9 cellular contexts compared by ENCODE assay signal in the genomic region with DNA sequence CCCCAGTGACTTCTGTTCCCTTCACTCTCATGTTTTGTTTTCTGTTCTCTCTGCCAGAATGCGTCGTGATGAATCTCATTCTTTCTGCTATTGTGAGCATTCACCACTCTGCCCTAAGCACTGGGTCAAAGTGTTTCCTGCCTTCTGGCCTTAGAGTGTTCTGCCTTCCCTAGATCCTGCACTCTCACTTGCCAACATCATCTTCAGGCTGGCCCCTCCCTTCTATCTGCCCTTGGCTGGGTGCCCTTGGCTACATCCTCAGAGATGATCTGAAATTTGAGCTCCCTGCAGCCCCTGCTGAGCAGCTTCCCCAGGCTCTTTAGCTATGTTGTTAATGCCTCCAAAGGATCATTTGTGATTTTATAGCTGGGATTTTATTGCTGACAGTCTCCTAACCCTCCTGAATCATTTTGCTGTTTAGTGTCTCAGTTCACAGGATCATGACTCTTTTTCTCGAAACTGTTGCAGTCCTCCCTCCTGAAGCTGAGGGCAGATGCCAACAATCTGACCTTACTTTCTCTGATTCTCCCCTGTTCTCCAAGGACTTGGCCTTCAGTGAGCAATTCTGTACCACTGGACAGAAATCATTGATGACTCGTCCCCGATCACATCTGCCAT. TPM values are rescaled to one million over a fixed set of nuclear protein-coding genes. Genes with fewer than 3 reads are reported as not detected.
A peak's percentile ranks its signal among the peaks of the same experiment; 100 is the strongest.
DNase-seq lines count a peak whose midpoint lies in the region; ATAC-seq and TF ChIP-seq lines count a peak whose summit lies in the region.
"Had no signal": no experiment of that assay in that cellular context is flagged by ENCODE, and none has a peak within 500 bp of the region (broad histone marks: within the 10 kb centered on the region; RNA-seq: fewer than 3 reads in every experiment).

No MANE protein-coding gene starts in this region.

- H3K4me1 Mint-ChIP-seq in WTC11, result 0 out of 2 replicates have a peak, but pooled peaks cover 2% of the 10 kb centered on the region
- H3K4me1 Mint-ChIP-seq: activated naive CD4-positive, alpha-beta T cell treated with anti-CD3 and anti-CD28 coated beads, Interleukin-2, amount 50 U/mL, for 24 hours had no signal

- H3K27ac Mint-ChIP-seq in WTC11, result no peak overlapping the region
- H3K27ac Mint-ChIP-seq: activated naive CD4-positive, alpha-beta T cell treated with anti-CD3 and anti-CD28 coated beads, Interleukin-2, amount 50 U/mL, for 24 hours had no signal

- peaks cover 17% of the 10 kb centered on the region for H3K9me3 Mint-ChIP-seq in WTC11
- H3K9me3 Mint-ChIP-seq: activated naive CD4-positive, alpha-beta T cell treated with anti-CD3 and anti-CD28 coated beads, Interleukin-2, amount 50 U/mL, for 24 hours had no signal

- no peak for TF ChIP-seq CTCF in AG10803 (conservative IDR thresholded peaks at IDR 0.05; ENCODE audit: low read length)
- TF ChIP-seq CTCF in WTC11 (IDR thresholded peaks at IDR 0.05), result no peak
- TF ChIP-seq CTCF in GM13976 (IDR thresholded peaks at IDR 0.05; ENCODE audit: borderline replicate concordance, control extremely low read depth, extremely low read depth, insufficient read depth, missing control alignments), result no peak

- peak; percentile 87 for ATAC-seq in WTC11
- ATAC-seq in GM21526 (IDR thresholded peaks at IDR 0.05; ENCODE audit: low FRiP score, unreplicated experiment), result no peak

- CTCF ChIA-PET in WTC11 (lab: Charles Lee), result interaction anchor here (1.1 to 4.7 kb wide), 7 partner anchors 8 to 270 kb away, joined by 3 to 75 read pairs (median 9); no protein-coding TSS in a partner anchor

- no peak overlapping the region for H3K4me3 ChIP-seq in AG10803 (ENCODE audit: low read length)

- in situ Hi-C loops in GM13976 (cut with MboI; ENCODE audit: low sequenced_read_pairs, unreplicated experiment), result no loop called here

- no peak overlapping the region for H3K4me3 Mint-ChIP-seq in WTC11
- H3K4me3 Mint-ChIP-seq: activated naive CD4-positive, alpha-beta T cell treated with anti-CD3 and anti-CD28 coated beads, Interleukin-2, amount 50 U/mL, for 24 hours had no signal

- peaks cover 9% of the 10 kb centered on the region for H3K36me3 Mint-ChIP-seq in WTC11

- no peaks in the 10 kb centered on the region; the same call in 1 of the 2 replicates for H3K27me3 Mint-ChIP-seq in WTC11 (ENCODE audit: low read depth)
- H3K27me3 Mint-ChIP-seq: activated naive CD4-positive, alpha-beta T cell treated with anti-CD3 and anti-CD28 coated beads, Interleukin-2, amount 50 U/mL, for 24 hours had no signal

- POLR2A ChIA-PET in WTC11 (lab: Charles Lee), result no interaction called here

- peak; percentile 65 for DNase-seq in AG10803 (ENCODE audit: low read depth)
- DNase-seq in M059J (ENCODE audit: low read depth), result peak; percentile 78
- peak; percentile 29 for DNase-seq in WTC11 (ENCODE audit: low spot score)
- peak; percentile 5 for DNase-seq in kidney glomerular epithelial cell (lab: John Stamatoyannopoulos, UW)
- DNase-seq in GM13976 (ENCODE audit: low spot score), result no peak
- no peak for DNase-seq in NCI-H1436 (lab: John Stamatoyannopoulos, UW)
- DNase-seq in activated effector memory CD4-positive, alpha-beta T cell treated with Interleukin-2 at 50 U/mL for 16 hours, result no peak

TF ChIP-seq in WTC11, 78 proteins besides CTCF, POLR2A, EP300 and RAD21:
- TF ChIP-seq SP1 (CRISPR knock-in tag; conservative IDR thresholded peaks at IDR 0.05), result no peak

RNA-seq across cellular contexts. Expression of gene DHRS2, which starts 4.5 kb away (rescaled TPM):
- 11.9 and 16.8 TPM in 2 replicates for total RNA-seq in M059J (2014; rRNA removed; shearing (Covaris generic))
- total RNA-seq in WTC11 (2021), result 1.8 to 4.5 TPM (median 1.8 TPM) in 3 replicates

Comparison
In these comparisons a context has a peak if more than half of its experiments do, and no peak if none do; other contexts are left out.
1. DNase-seq: peak in AG10803 (single experiment), M059J (single experiment), WTC11 (single experiment) and kidney glomerular epithelial cell (single experiment); none in GM13976 (single experiment), NCI-H1436 (single experiment) and activated effector memory CD4-positive, alpha-beta T cell treated with Interleukin-2 at 50 U/mL for 16 hours (single experiment).